In the genomic region with DNA sequence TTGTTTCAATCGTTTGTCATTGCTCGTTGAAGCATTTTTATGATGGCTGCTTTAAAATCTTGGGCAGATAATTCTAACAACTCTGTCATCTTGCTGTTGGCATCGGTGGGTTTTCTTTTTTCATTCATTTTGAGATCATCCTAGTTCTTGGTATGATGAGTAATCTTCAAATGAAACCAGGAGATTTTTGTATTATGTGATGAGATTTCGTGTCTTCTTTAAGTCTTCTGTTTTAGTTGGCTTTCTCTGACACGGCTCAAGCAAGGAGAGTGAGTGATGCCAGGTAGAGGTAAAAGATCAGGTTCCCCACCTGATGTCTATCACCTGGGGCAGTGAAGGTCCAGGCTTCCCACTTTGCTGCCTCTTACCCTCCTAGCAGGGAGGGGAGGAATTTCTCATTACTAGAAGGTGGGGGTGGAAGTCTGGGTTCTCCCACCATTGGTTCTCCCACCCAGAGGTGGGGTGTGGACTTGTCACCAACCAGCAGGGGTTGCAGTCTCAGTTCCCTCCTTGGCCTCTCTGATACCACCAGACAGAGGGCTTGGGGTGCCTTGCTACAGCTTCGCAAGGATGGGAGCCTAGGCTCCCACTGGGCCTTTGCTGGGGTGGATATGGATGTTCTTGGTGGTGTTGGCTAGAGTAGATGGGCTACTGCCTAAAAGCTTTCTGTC, we compare ENCODE assay signal across 20 cellular contexts. TPM values are rescaled to one million over a fixed set of nuclear protein-coding genes. Genes with fewer than 3 reads are reported as not detected.
"Had no signal": no experiment of that assay in that cellular context is flagged by ENCODE, and none has a peak within 500 bp of the region (broad histone marks: within the 10 kb centered on the region; RNA-seq: fewer than 3 reads in every experiment).

No MANE protein-coding gene starts in this region.

- H3K27me3 Mint-ChIP-seq: activated CD4-positive, alpha-beta T cell treated with anti-CD3 and anti-CD28 coated beads, Interleukin-2, amount 10 ng/mL, durations not matched to agents 7 days and 5 days; naive B cell had no signal

- H3K4me3 ChIP-seq: body of pancreas, colonic mucosa, gastroesophageal sphincter, lower lobe of right lung, neural progenitor cell, ovary, thyroid gland had no signal

- H3K4me3 Mint-ChIP-seq: activated CD4-positive, alpha-beta T cell treated with anti-CD3 and anti-CD28 coated beads, Interleukin-2, amount 10 ng/mL, durations not matched to agents 7 days and 5 days; naive B cell; neural progenitor cell had no signal

- FAIRE-seq: endometrium, islet of Langerhans, urothelium cell line had no signal

- H3K4me1 Mint-ChIP-seq: naive B cell, neural progenitor cell had no signal

- H3K27ac ChIP-seq: body of pancreas, colonic mucosa, gastroesophageal sphincter, lower lobe of right lung, neural progenitor cell, ovary, thyroid gland had no signal

- H3K9me3 ChIP-seq: body of pancreas, colonic mucosa, gastroesophageal sphincter, lower lobe of right lung, ovary, thyroid gland had no signal

- H3K36me3 Mint-ChIP-seq: naive B cell had no signal

- H3K9me3 Mint-ChIP-seq: activated CD4-positive, alpha-beta T cell treated with anti-CD3 and anti-CD28 coated beads, Interleukin-2, amount 10 ng/mL, durations not matched to agents 7 days and 5 days; naive B cell; neural progenitor cell had no signal

- ATAC-seq: body of pancreas, gastroesophageal sphincter, left colon, lower lobe of right lung, sciatic nerve had no signal

- H3K27me3 ChIP-seq: body of pancreas, colonic mucosa, neural progenitor cell, ovary, thyroid gland had no signal

- H3K36me3 ChIP-seq: colonic mucosa, gastroesophageal sphincter, lower lobe of right lung, neural progenitor cell, ovary, thyroid gland had no signal

- H2AFZ ChIP-seq: neural progenitor cell had no signal

- DNase-seq: activated CD4-positive, alpha-beta T cell treated with anti-CD3 and anti-CD28 coated beads, Interleukin-2, amount 10 ng/mL, durations not matched to agents 7 days and 5 days; activated naive CD4-positive, alpha-beta T cell treated with anti-CD3 and anti-CD28 coated beads, Interleukin-2, amount 50 U/mL, for 16 hours; amygdala; body of pancreas; caudate nucleus; colonic mucosa; left colon; lower lobe of right lung; naive B cell; ovary; SW 1271; T-helper 9 cell; thyroid gland had no signal

- H3K4me2 ChIP-seq: neural progenitor cell had no signal

- H3K4me1 ChIP-seq: body of pancreas, colonic mucosa, lower lobe of right lung, neural progenitor cell, thyroid gland had no signal

- H3K9ac ChIP-seq: neural progenitor cell had no signal

- H3K27ac Mint-ChIP-seq: activated CD4-positive, alpha-beta T cell treated with anti-CD3 and anti-CD28 coated beads, Interleukin-2, amount 10 ng/mL, durations not matched to agents 7 days and 5 days; naive B cell; neural progenitor cell had no signal

RNA-seq across cellular contexts. Expression of gene CDC45, which starts 12.9 kb away (rescaled TPM):
- total RNA-seq: body of pancreas, sciatic nerve had no signal

RNA-seq across cellular contexts. Expression of gene CLDN5, which starts 31.6 kb away (rescaled TPM):
- total RNA-seq: SK-MEL-5 had no signal
